20 cellular contexts compared by ENCODE assay signal in the genomic region with DNA sequence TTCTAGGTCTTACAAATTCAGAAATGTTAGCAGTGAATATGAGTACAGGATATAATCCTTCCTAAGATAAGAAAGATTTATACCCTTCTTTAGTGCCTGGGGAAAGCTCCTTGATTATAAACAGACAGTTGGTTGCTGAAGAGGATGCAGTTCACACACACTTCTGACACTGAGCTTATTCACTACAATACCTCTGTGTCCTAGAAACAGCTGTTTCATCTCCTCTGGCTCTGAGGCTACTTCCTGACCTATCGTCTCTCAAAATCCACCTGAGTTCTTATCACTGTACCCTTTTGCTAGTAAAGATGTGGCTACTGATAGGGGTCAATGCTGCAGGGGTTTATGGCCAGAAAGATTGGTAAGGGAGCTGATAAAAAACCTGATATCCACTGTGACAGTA. TPM values are rescaled to one million over a fixed set of nuclear protein-coding genes. Genes with fewer than 3 reads are reported as not detected.
DNase-seq lines count a peak whose midpoint lies in the region; ATAC-seq and TF ChIP-seq lines count a peak whose summit lies in the region.
"Had no signal": no experiment of that assay in that cellular context is flagged by ENCODE, and none has a peak within 500 bp of the region (broad histone marks: within the 10 kb centered on the region; RNA-seq: fewer than 3 reads in every experiment).

No MANE protein-coding gene starts in this region.

- peak; percentile 57 for ATAC-seq in GM19395 (IDR thresholded peaks at IDR 0.05; ENCODE audit: unreplicated experiment)
- ATAC-seq: activated CD4-positive, alpha-beta T cell treated with anti-CD3 and anti-CD28 coated beads for 36 hours; activated CD8-positive, alpha-beta memory T cell treated with anti-CD3 and anti-CD28 coated beads, Interleukin-2, amount 10 ng/mL, durations not matched to agents 7 days and 5 days had no signal

- no peaks in the 10 kb centered on the region for H4K20me1 ChIP-seq in neural progenitor cell (ENCODE audit: low read depth)

- no peaks in the 10 kb centered on the region for H3K9me3 Mint-ChIP-seq in neural progenitor cell
- H3K9me3 Mint-ChIP-seq in chondrocyte (ENCODE audit: low read depth): no peaks in the 10 kb centered on the region

- H3K27ac Mint-ChIP-seq in neural progenitor cell: no peak overlapping the region
- H3K27ac Mint-ChIP-seq in chondrocyte (ENCODE audit: unreplicated experiment): no peak overlapping the region
- H3K27ac Mint-ChIP-seq: activated CD4-positive, alpha-beta T cell treated with anti-CD3 and anti-CD28 coated beads for 36 hours; activated CD8-positive, alpha-beta memory T cell treated with anti-CD3 and anti-CD28 coated beads, Interleukin-2, amount 10 ng/mL, durations not matched to agents 7 days and 5 days; naive B cell had no signal

- H3K27me3 ChIP-seq in neural progenitor cell: no peaks in the 10 kb centered on the region
- H3K27me3 ChIP-seq: ovary, uterus had no signal

- no peak overlapping the region for H3K27ac ChIP-seq in neural progenitor cell
- H3K27ac ChIP-seq: dorsolateral prefrontal cortex, ovary, uterus had no signal

- no peak overlapping the region for H3K9ac ChIP-seq in neural progenitor cell

- H3K4me2 ChIP-seq in neural progenitor cell: no peak overlapping the region

- no peaks in the 10 kb centered on the region for H3K36me3 ChIP-seq in neural progenitor cell
- H3K36me3 ChIP-seq: HAP-1, ovary, uterus had no signal

- H3K4me1 Mint-ChIP-seq in neural progenitor cell (no peaks in the 10 kb centered on the region), chondrocyte (ENCODE audit: low read depth) (peaks cover 19% of the 10 kb centered on the region)
- H3K4me1 Mint-ChIP-seq: naive B cell had no signal

- H3K36me3 Mint-ChIP-seq in neural progenitor cell: no peaks in the 10 kb centered on the region
- H3K36me3 Mint-ChIP-seq in chondrocyte (ENCODE audit: low read depth): no peaks in the 10 kb centered on the region
- H3K36me3 Mint-ChIP-seq: activated CD8-positive, alpha-beta memory T cell treated with anti-CD3 and anti-CD28 coated beads, Interleukin-2, amount 10 ng/mL, durations not matched to agents 7 days and 5 days; naive B cell had no signal

- H3F3A ChIP-seq in neural progenitor cell (ENCODE audit: low read depth): no peaks in the 10 kb centered on the region

- H3K79me2 ChIP-seq in neural progenitor cell (ENCODE audit: low read depth): no peaks in the 10 kb centered on the region

- H3K9me3 ChIP-seq in neural progenitor cell (ENCODE audit: low read depth): no peaks in the 10 kb centered on the region
- H3K9me3 ChIP-seq: HAP-1, ovary, uterus had no signal

- H3K4me1 ChIP-seq in neural progenitor cell: peaks cover 4% of the 10 kb centered on the region
- H3K4me1 ChIP-seq: HAP-1, uterus had no signal

- TF ChIP-seq CTCF in AG09309 (IDR thresholded peaks at IDR 0.05; ENCODE audit: control insufficient read depth, insufficient read depth, low read depth, low read length, missing control alignments) (no peak), neural progenitor cell (IDR thresholded peaks at IDR 0.05) (no peak), chondrocyte (IDR thresholded peaks at IDR 0.05) (no peak)

- no peak overlapping the region for H3K4me3 ChIP-seq in AG09309 (ENCODE audit: control insufficient read depth, low read depth, low read length)
- no peak overlapping the region for H3K4me3 ChIP-seq in neural progenitor cell
- H3K4me3 ChIP-seq: dorsolateral prefrontal cortex, HAP-1, lung, ovary, uterus had no signal

- H3K4me3 Mint-ChIP-seq in neural progenitor cell: no peak overlapping the region
- H3K4me3 Mint-ChIP-seq in chondrocyte (ENCODE audit: unreplicated experiment): no peak overlapping the region
- H3K4me3 Mint-ChIP-seq: activated CD4-positive, alpha-beta T cell treated with anti-CD3 and anti-CD28 coated beads for 36 hours; activated CD8-positive, alpha-beta memory T cell treated with anti-CD3 and anti-CD28 coated beads, Interleukin-2, amount 10 ng/mL, durations not matched to agents 7 days and 5 days; naive B cell had no signal

- DNase-seq in AG09309 (ENCODE audit: low read depth): peak; percentile 8
- peak; percentile 73 for DNase-seq in NCI-H2171 treated with DMSO at 0.1 percent for 48 hours (lab: John Stamatoyannopoulos, UW)
- DNase-seq in amniotic epithelial cell (ENCODE audit: low read depth): peak; percentile 44
- DNase-seq in stimulated activated CD4-positive, alpha-beta T cell treated with anti-CD3 and anti-CD28 coated beads, Interleukin-15, amount 100 ng/mL, for 24 hours: no peak
- no peak for DNase-seq in neural progenitor cell (ENCODE audit: low spot score)
- DNase-seq in chondrocyte (ENCODE audit: low spot score): no peak
- no peak for DNase-seq in germinal center (ENCODE audit: low spot score)
- DNase-seq: activated CD4-positive, alpha-beta T cell treated with anti-CD3 and anti-CD28 coated beads for 36 hours; activated CD8-positive, alpha-beta memory T cell treated with anti-CD3 and anti-CD28 coated beads, Interleukin-2, amount 10 ng/mL, durations not matched to agents 7 days and 5 days; activated effector memory CD4-positive, alpha-beta T cell treated with Interleukin-2 at 50 U/mL for 16 hours; dorsolateral prefrontal cortex; Kasumi-1; naive B cell; NCI-H1694 treated with DMSO at 0.1 percent for 48 hours; ovary; stimulated activated CD4-positive, alpha-beta T cell treated with anti-CD3 and anti-CD28 coated beads, Interleukin-2, amount 100 ng/mL, for 48 hours; uterus had no signal

- no peak overlapping the region for H2AFZ ChIP-seq in neural progenitor cell (replicated peaks)

- no peaks in the 10 kb centered on the region for H3K27me3 Mint-ChIP-seq in neural progenitor cell (ENCODE audit: insufficient read depth, low read depth)
- H3K27me3 Mint-ChIP-seq in chondrocyte (ENCODE audit: low read depth): no peaks in the 10 kb centered on the region
- H3K27me3 Mint-ChIP-seq: naive B cell had no signal

RNA-seq across cellular contexts. Expression of a gene that starts 57.1 kb away (rescaled TPM):
- 0.62 TPM in 1 of 2 replicates, not detected in the other for total RNA-seq in neural progenitor cell (ENCODE audit: low replicate concordance)
- 0.46 TPM in 1 of 3 replicates, not detected in the others for total RNA-seq in chondrocyte

Comparison
In these comparisons a context has a peak if more than half of its experiments do, and no peak if none do; other contexts are left out.
1. DNase-seq: peak in AG09309 (single experiment), NCI-H2171 treated with DMSO at 0.1 percent for 48 hours (single experiment) and amniotic epithelial cell (single experiment); none in stimulated activated CD4-positive, alpha-beta T cell treated with anti-CD3 and anti-CD28 coated beads, Interleukin-15, amount 100 ng/mL, for 24 hours (single experiment), neural progenitor cell (single experiment), chondrocyte (single experiment) and germinal center (single experiment).